Comparison of ENCODE assay signal across 8 cellular contexts in the genomic region with DNA sequence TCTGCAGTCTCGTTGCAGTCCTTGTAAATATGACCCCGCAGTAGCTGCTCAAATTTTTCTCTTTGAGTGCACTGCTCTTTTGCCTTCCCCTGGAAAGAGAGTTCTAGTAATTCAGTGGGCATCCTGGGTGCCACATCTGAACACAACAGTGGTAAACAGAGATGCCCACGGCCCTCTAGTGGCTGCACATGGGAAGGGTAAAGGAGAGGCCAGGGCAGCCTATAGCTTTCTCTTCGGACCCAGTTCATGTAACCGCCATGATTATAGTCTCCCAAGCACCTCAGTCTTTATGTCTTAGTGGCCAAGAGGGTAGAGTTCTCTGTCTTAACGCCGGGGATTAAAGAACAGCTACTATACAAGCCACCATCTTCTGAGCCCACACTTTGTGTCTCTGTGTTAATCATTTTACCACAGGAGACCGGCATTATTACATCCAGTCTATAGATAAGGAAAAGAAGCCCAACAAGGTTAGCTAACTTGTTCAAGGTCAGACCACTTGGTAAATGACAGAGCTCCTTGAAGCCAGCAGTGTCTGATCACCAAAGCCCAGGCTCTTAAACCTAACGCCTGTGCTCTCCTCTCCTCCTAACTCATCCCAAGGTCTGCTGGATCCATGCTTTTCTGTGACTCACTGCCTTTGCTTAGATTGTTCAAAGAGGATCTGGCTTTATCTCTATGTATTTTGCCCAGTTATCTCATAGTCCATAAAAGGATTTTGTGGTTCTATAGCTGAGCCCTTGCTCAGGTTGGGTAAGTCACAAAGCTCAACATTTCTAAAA.
DNase-seq lines count a peak whose midpoint lies in the region; ATAC-seq and TF ChIP-seq lines count a peak whose summit lies in the region.

No MANE protein-coding gene starts in this region.

- no peaks in the 10 kb centered on the region for H3K36me3 ChIP-seq in left ventricle myocardium inferior

- H3K4me1 Mint-ChIP-seq in activated T-cell treated with anti-CD3 and anti-CD28 coated beads, Interleukin-2, amount 50 U/mL, for 72 hours (ENCODE audit: low read depth), result no peaks in the 10 kb centered on the region

- no peaks in the 10 kb centered on the region for H3K27me3 Mint-ChIP-seq in activated T-cell treated with anti-CD3 and anti-CD28 coated beads, Interleukin-2, amount 50 U/mL, for 72 hours (ENCODE audit: low read depth)

- peaks cover 10% of the 10 kb centered on the region for H3K27me3 ChIP-seq in left ventricle myocardium inferior (ENCODE audit: low read depth)

- TF ChIP-seq CTCF in AG09319 (IDR thresholded peaks at IDR 0.05; ENCODE audit: low read depth, low read length), result peak; percentile 85
- peak; percentile 72 for TF ChIP-seq CTCF in left ventricle myocardium inferior (IDR thresholded peaks at IDR 0.05; ENCODE audit: borderline replicate concordance)

- H3K9me3 ChIP-seq in left ventricle myocardium inferior (replicated peaks), result peaks cover 6% of the 10 kb centered on the region

- intact Hi-C loops in left ventricle myocardium inferior (cut with micrococcal nuclease), result loop anchor here (10.0 kb wide), 1 partner anchor 178 kb away; no protein-coding TSS in a partner anchor

- no peaks in the 10 kb centered on the region for H3K36me3 Mint-ChIP-seq in activated T-cell treated with anti-CD3 and anti-CD28 coated beads, Interleukin-2, amount 50 U/mL, for 72 hours (ENCODE audit: insufficient read depth in 2 of 2)

- H3K4me3 ChIP-seq in left ventricle myocardium inferior, result no peak overlapping the region

- DNase-seq in AG09319 (ENCODE audit: extremely low read depth, low read depth) (no peak), NCI-H526 treated with DMSO at 0.1 percent for 48 hours (lab: John Stamatoyannopoulos, UW) (peak; percentile 14), left ventricle myocardium inferior (no peak)
- peak; percentile 47 to 50 for DNase-seq in activated T-cell treated with anti-CD3 and anti-CD28 coated beads, Interleukin-2, amount 50 U/mL, for 72 hours
- DNase-seq in stimulated activated CD4-positive, alpha-beta T cell treated with anti-CD3 and anti-CD28 coated beads, Interleukin-2, amount 100 ng/mL, for 48 hours, result peak; percentile 28 to 31

- H3K27ac ChIP-seq in left ventricle myocardium inferior (replicated peaks), result no peak overlapping the region

- no peak overlapping the region for H3K4me3 Mint-ChIP-seq in activated T-cell treated with anti-CD3 and anti-CD28 coated beads, Interleukin-2, amount 50 U/mL, for 72 hours

- ATAC-seq in GM18867 (IDR thresholded peaks at IDR 0.05; ENCODE audit: unreplicated experiment) (peak; percentile 94), HG03135 (IDR thresholded peaks at IDR 0.05; ENCODE audit: unreplicated experiment) (peak; percentile 81), HG03571 (IDR thresholded peaks at IDR 0.05; ENCODE audit: unreplicated experiment) (no peak)
- peak; percentile 71 to 72 for ATAC-seq in activated T-cell treated with anti-CD3 and anti-CD28 coated beads, Interleukin-2, amount 50 U/mL, for 72 hours (replicated peaks in 1 of 2)

- no peaks in the 10 kb centered on the region for H3K4me1 ChIP-seq in left ventricle myocardium inferior

- H3K9me3 Mint-ChIP-seq in activated T-cell treated with anti-CD3 and anti-CD28 coated beads, Interleukin-2, amount 50 U/mL, for 72 hours, result no peaks in the 10 kb centered on the region

- H3K27ac Mint-ChIP-seq in activated T-cell treated with anti-CD3 and anti-CD28 coated beads, Interleukin-2, amount 50 U/mL, for 72 hours, result no peak overlapping the region

Comparison
In these comparisons a context has a peak if more than half of its experiments do, and no peak if none do; other contexts are left out.
1. DNase-seq: peak in NCI-H526 treated with DMSO at 0.1 percent for 48 hours (single experiment), activated T-cell treated with anti-CD3 and anti-CD28 coated beads, Interleukin-2, amount 50 U/mL, for 72 hours (2 of 2) and stimulated activated CD4-positive, alpha-beta T cell treated with anti-CD3 and anti-CD28 coated beads, Interleukin-2, amount 100 ng/mL, for 48 hours (2 of 2); none in AG09319 (single experiment) and left ventricle myocardium inferior (single experiment).